In the genomic region with DNA sequence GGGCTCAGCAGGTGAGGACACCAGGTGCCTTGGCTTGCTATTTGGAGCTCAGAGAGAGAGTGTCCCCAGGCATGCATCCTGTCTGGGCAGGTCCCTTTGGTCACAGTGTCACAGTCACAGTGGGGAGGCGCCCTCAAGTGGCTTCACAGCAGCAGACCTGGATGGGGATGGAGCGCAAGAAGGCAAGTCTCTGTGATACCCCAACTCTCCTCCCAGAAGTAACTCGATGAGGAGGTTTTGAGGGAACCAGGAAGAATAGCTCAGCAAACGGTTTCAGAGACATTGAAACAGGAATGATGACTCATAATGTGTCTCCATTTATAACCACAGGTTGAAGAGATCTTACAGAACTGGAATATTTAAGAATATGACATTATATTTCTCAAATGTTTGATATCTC, we compare ENCODE assay signal across 8 cellular contexts.
DNase-seq lines count a peak whose midpoint lies in the region; ATAC-seq and TF ChIP-seq lines count a peak whose summit lies in the region.

No MANE protein-coding gene starts in this region.

- peak overlapping the region; percentile 31 for H2AFZ ChIP-seq in mammary epithelial cell (ENCODE audit: low read depth, low read length)

- CTCF ChIA-PET in mammary epithelial cell (lab: Charles Lee; ENCODE audit: low non-redundant PET), result interaction anchor here (0.6 to 1.5 kb wide), 2 partner anchors 87 to 132 kb away, joined by 3 to 13 read pairs; no protein-coding TSS in a partner anchor

- intact Hi-C loops in mammary epithelial cell (cut with micrococcal nuclease), result loop anchor here (1.0 to 5.0 kb wide), 5 partner anchors 56 to 369 kb away; partner anchors contain the start of gene C15orf40

- no peak overlapping the region for H3K4me3 ChIP-seq in mammary epithelial cell (replicated peaks in 1 of 3; ENCODE audit: insufficient read depth in 1 of 3, low read depth in 2 of 3, low read length in 3 of 3)

- WGBS in mammary epithelial cell (ENCODE audit: low coverage, missing lambda C conversion rate), result 0% methylated on average over 3 of the region's 4 CpGs

- ATAC-seq in HG02763 (IDR thresholded peaks at IDR 0.05; ENCODE audit: unreplicated experiment) (peak; percentile 42), GM18520 (IDR thresholded peaks at IDR 0.05; ENCODE audit: unreplicated experiment) (no peak)

- no peaks in the 10 kb centered on the region for H3K79me2 ChIP-seq in mammary epithelial cell (ENCODE audit: insufficient read depth, low read length)

- peak overlapping the region; percentile 11 for H3K4me2 ChIP-seq in mammary epithelial cell (ENCODE audit: insufficient read depth, low read depth, low read length)

- H3K9ac ChIP-seq in mammary epithelial cell (ENCODE audit: insufficient read depth, low read length), result peak overlapping the region; percentile 82

- H3K9me3 ChIP-seq in mammary epithelial cell (replicated peaks; ENCODE audit: insufficient read depth, low read length), result no peaks in the 10 kb centered on the region

- peaks cover 45% of the 10 kb centered on the region for H3K4me1 ChIP-seq in mammary epithelial cell (ENCODE audit: insufficient read depth, low read length)

- dilution Hi-C loops in mammary epithelial cell (cut with HindIII; ENCODE audit: low sequenced_read_pairs), result no loop called here

- no peaks in the 10 kb centered on the region for H4K20me1 ChIP-seq in mammary epithelial cell (ENCODE audit: insufficient read depth, low read length)

- H3K27me3 ChIP-seq in mammary epithelial cell (ENCODE audit: insufficient read depth, low read length), result no peaks in the 10 kb centered on the region

- peak overlapping the region; percentile 97 for H3K27ac ChIP-seq in mammary epithelial cell (ENCODE audit: insufficient read depth, low read depth, low read length)

- H3K36me3 ChIP-seq in mammary epithelial cell (ENCODE audit: insufficient read depth, low read length), result no peaks in the 10 kb centered on the region

- DNase-seq in A172 (ENCODE audit: low spot score) (peak; percentile 78), NCI-H82 (lab: John Stamatoyannopoulos, UW) (peak; percentile 82), mammary epithelial cell (peak; percentile 84), medulla oblongata (ENCODE audit: extremely low spot score) (peak; percentile 50), NCI-H2227 (lab: John Stamatoyannopoulos, UW; ENCODE audit: unreplicated experiment) (no peak)

- BruUV-seq in mammary epithelial cell (replicated peaks; lab: Mats Ljungman, UMichigan), result no TSS peak

- peak; percentile 58 for TF ChIP-seq CTCF in GM12874 (IDR thresholded peaks at IDR 0.05; ENCODE audit: insufficient read depth, low read depth, low read length)
- TF ChIP-seq CTCF in mammary epithelial cell (conservative IDR thresholded peaks at IDR 0.05 in 1 of 2, IDR thresholded peaks at IDR 0.05 in 1 of 2; ENCODE audit: extremely low read depth in 1 of 2, insufficient read depth in 1 of 2, low read depth in 1 of 2, low read length in 2 of 2), result peak; percentile 43 to 75

- in situ Hi-C loops in mammary epithelial cell (cut with MboI; ENCODE audit: low sequenced_read_pairs in 2 of 2), result no loop called here
